In the genomic region with DNA sequence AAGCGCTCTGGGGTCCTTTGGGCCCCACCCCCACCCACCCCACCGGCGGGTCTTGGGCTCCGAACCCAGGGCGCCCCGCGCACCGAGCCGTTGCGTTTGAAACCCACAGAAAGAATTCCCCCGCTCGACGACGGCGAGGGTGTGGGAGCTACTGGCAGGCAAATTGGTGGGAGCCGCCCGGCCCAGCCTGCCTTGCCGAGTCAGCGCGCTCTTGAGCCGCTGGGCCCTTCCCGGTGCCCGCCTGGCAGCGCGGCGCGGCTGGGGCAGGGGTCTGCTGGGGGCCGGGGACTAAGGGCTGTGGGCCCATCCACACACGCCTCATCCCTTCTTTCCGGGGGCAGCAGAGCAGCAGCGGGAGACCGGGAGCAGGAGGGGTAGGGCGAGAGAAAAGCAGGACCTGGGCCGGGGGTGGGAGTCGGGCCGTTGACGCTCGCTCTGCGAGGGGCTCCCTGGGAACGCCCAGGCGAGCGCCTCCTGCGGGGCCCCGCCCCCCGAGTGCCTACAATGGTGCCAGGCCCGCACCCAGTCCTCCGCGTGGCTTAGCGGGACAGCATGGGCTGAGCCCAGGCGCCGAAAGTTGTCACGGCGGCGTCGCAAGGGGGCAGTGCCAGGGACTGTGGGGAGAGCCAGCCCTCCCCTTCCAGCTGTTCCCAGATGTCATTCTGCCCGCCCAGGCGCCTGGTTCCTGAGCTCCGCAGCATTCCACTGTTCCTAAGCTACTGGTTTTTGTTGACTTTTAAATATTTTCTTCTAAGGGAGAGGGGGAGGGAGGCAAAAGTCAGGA, we compare ENCODE assay signal across 27 cellular contexts. TPM values are rescaled to one million over a fixed set of nuclear protein-coding genes. Genes with fewer than 3 reads are reported as not detected.
DNase-seq lines count a peak whose midpoint lies in the region; ATAC-seq, FAIRE-seq and TF ChIP-seq lines count a peak whose summit lies in the region.
"Had no signal": no experiment of that assay in that cellular context is flagged by ENCODE, and none has a peak within 500 bp of the region (broad histone marks: within the 10 kb centered on the region; RNA-seq: fewer than 3 reads in every experiment).

A gene with protein sequence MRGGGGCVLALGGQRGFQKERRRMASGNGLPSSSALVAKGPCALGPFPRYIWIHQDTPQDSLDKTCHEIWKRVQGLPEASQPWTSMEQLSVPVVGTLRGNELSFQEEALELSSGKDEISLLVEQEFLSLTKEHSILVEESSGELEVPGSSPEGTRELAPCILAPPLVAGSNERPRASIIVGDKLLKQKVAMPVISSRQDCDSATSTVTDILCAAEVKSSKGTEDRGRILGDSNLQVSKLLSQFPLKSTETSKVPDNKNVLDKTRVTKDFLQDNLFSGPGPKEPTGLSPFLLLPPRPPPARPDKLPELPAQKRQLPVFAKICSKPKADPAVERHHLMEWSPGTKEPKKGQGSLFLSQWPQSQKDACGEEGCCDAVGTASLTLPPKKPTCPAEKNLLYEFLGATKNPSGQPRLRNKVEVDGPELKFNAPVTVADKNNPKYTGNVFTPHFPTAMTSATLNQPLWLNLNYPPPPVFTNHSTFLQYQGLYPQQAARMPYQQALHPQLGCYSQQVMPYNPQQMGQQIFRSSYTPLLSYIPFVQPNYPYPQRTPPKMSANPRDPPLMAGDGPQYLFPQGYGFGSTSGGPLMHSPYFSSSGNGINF (plus strand): TSS at position 78 of the 784 bp plus-strand sequence. CDS start 883 bp downstream, outside the sequence.

- no peak within 1 kb of the TSS for H3K9ac ChIP-seq in endodermal cell (ENCODE audit: extremely low read depth, low read length, poor library complexity, severe bottlenecking)
- H3K9ac ChIP-seq in keratinocyte (ENCODE audit: control insufficient read depth, extremely low read depth, insufficient read depth, low read length), result no peak within 1 kb of the TSS

- peaks cover 4% of the 10 kb centered on the region for H3K4me1 ChIP-seq in left ventricle myocardium inferior
- H3K4me1 ChIP-seq in right atrium auricular region, result peaks cover 0 to 8% of the 10 kb centered on the region in 2 donors
- no peaks in the 10 kb centered on the region for H3K4me1 ChIP-seq in endodermal cell (ENCODE audit: control insufficient read depth, insufficient read depth, low read length)
- no peaks in the 10 kb centered on the region for H3K4me1 ChIP-seq in keratinocyte (ENCODE audit: control insufficient read depth, extremely low read depth, insufficient read depth, low read length)
- H3K4me1 ChIP-seq: lower lobe of right lung, transverse colon had no signal

- CTCF ChIA-PET in T-cell (lab: Charles Lee), result no interaction called here

- H3K27ac Mint-ChIP-seq in endodermal cell, result no peak within 1 kb of the TSS
- no peak within 1 kb of the TSS for H3K27ac Mint-ChIP-seq in T-cell
- H3K27ac Mint-ChIP-seq: activated naive CD8-positive, alpha-beta T cell treated with anti-CD3 and anti-CD28 coated beads, Interleukin-2, amount 10 ng/mL, durations not matched to agents 7 days and 5 days; activated T-helper 1 cell treated with anti-CD3 and anti-CD28 coated beads, Interleukin-12 subunit alpha, Interleukin-12 subunit beta, Interleukin-2, Interleukin-4 antibody, amounts not matched to agents 30 ng/mL and 10 ng/mL and 1 ng/mL, durations not matched to agents 14 hours and 24 hours and 36 hours; dendritic cell treated with granulocyte-macrophage colony-stimulating factor and Interleukin-4, amounts not matched to agents 40 ng/mL and 50 ng/mL, for 4 days had no signal

- no peaks in the 10 kb centered on the region for H3K4me1 Mint-ChIP-seq in endodermal cell
- H3K4me1 Mint-ChIP-seq in T-cell, result no peaks in the 10 kb centered on the region
- H3K4me1 Mint-ChIP-seq: activated naive CD8-positive, alpha-beta T cell treated with anti-CD3 and anti-CD28 coated beads, Interleukin-2, amount 10 ng/mL, durations not matched to agents 7 days and 5 days had no signal

- 60 to 80% methylated on average over 37 to 58 of the region's 58 CpGs for WGBS in endodermal cell (ENCODE audit: insufficient coverage in 1 of 2, insufficient read length in 1 of 2), 2 experiments

- H3K9me3 ChIP-seq in left ventricle myocardium inferior (replicated peaks), result no peaks in the 10 kb centered on the region
- no peaks in the 10 kb centered on the region for H3K9me3 ChIP-seq in right atrium auricular region
- no peaks in the 10 kb centered on the region for H3K9me3 ChIP-seq in endodermal cell (ENCODE audit: control insufficient read depth, low read length)
- no peaks in the 10 kb centered on the region for H3K9me3 ChIP-seq in keratinocyte (ENCODE audit: control insufficient read depth, low read depth, low read length)
- H3K9me3 ChIP-seq: lower lobe of right lung, transverse colon had no signal

- H3K27me3 Mint-ChIP-seq in endodermal cell (ENCODE audit: insufficient read depth) (peaks cover 88% of the 10 kb centered on the region), T-cell (peaks cover 37 to 50% of the 10 kb centered on the region in 2 donors)

- no peak for TF ChIP-seq CTCF in left ventricle myocardium inferior (IDR thresholded peaks at IDR 0.05; ENCODE audit: borderline replicate concordance)
- no peak for TF ChIP-seq CTCF in right atrium auricular region (IDR thresholded peaks at IDR 0.05)
- peak; percentile 56 for TF ChIP-seq CTCF in endodermal cell (conservative IDR thresholded peaks at IDR 0.05)
- TF ChIP-seq CTCF in keratinocyte (optimal IDR thresholded peaks at IDR 0.05 in 1 of 3, IDR thresholded peaks at IDR 0.05 in 1 of 3, conservative IDR thresholded peaks at IDR 0.05 in 1 of 3; ENCODE audit: extremely low read depth in 1 of 3, insufficient read depth in 2 of 3, low read length in 3 of 3), result peak in 2 of 3 experiments; percentile 2 to 30

- no peaks in the 10 kb centered on the region for H3K79me2 ChIP-seq in keratinocyte (ENCODE audit: control insufficient read depth, insufficient read depth, low read length)

- H2AFZ ChIP-seq in keratinocyte (ENCODE audit: control insufficient read depth, low read length), result no peak within 1 kb of the TSS

- peak within 1 kb of the TSS; percentile 25 for H3K4me3 ChIP-seq in left ventricle myocardium inferior
- peak within 1 kb of the TSS in 1 of 2 donors; percentile 10 for H3K4me3 ChIP-seq in right atrium auricular region
- H3K4me3 ChIP-seq in endodermal cell (ENCODE audit: low read length), result no peak within 1 kb of the TSS
- H3K4me3 ChIP-seq in keratinocyte (ENCODE audit: control insufficient read depth in 2 of 3, extremely low read depth in 1 of 3, insufficient read depth in 2 of 3, low read depth in 1 of 3, low read length in 3 of 3), result no peak within 1 kb of the TSS
- H3K4me3 ChIP-seq: lower lobe of right lung, ovary, transverse colon had no signal

- no peak within 1 kb of the TSS for H3K4me2 ChIP-seq in keratinocyte (ENCODE audit: control insufficient read depth, extremely low read depth, insufficient read depth, low read depth, low read length)

- no peaks in the 10 kb centered on the region for H4K20me1 ChIP-seq in keratinocyte (ENCODE audit: control insufficient read depth, extremely low read depth, insufficient read depth, low read length)

- H3K36me3 Mint-ChIP-seq in endodermal cell (ENCODE audit: low read depth) (no peaks in the 10 kb centered on the region), T-cell (no peaks in the 10 kb centered on the region)
- H3K36me3 Mint-ChIP-seq: activated naive CD8-positive, alpha-beta T cell treated with anti-CD3 and anti-CD28 coated beads, Interleukin-2, amount 10 ng/mL, durations not matched to agents 7 days and 5 days had no signal

- POLR2A ChIA-PET in T-cell (lab: Charles Lee), result no interaction called here

- H3K27me3 ChIP-seq in left ventricle myocardium inferior (ENCODE audit: low read depth) (peaks cover 100% of the 10 kb centered on the region), right atrium auricular region (peaks cover 0 to 8% of the 10 kb centered on the region in 2 donors), endodermal cell (ENCODE audit: control insufficient read depth, insufficient read depth, low read length, poor library complexity, severe bottlenecking) (peaks cover 50% of the 10 kb centered on the region), keratinocyte (ENCODE audit: control insufficient read depth, extremely low read depth, insufficient read depth, low read length) (peaks cover 21% of the 10 kb centered on the region)
- H3K27me3 ChIP-seq: ovary had no signal

- dilution Hi-C loops in keratinocyte (cut with MboI; ENCODE audit: extremely low pct_ligation_motif_present, low sequenced_read_pairs), result no loop called here

- no peaks in the 10 kb centered on the region for H3K36me3 ChIP-seq in left ventricle myocardium inferior
- H3K36me3 ChIP-seq in right atrium auricular region, result no peaks in the 10 kb centered on the region
- H3K36me3 ChIP-seq in endodermal cell (ENCODE audit: control insufficient read depth, insufficient read depth, low read length), result no peaks in the 10 kb centered on the region
- H3K36me3 ChIP-seq in keratinocyte (ENCODE audit: control insufficient read depth in 2 of 2, extremely low read depth in 1 of 2, insufficient read depth in 2 of 2, low read length in 2 of 2), result no peaks in the 10 kb centered on the region
- H3K36me3 ChIP-seq: lower lobe of right lung, ovary, transverse colon had no signal

- no peaks in the 10 kb centered on the region for H3K9me1 ChIP-seq in keratinocyte (ENCODE audit: control insufficient read depth, extremely low read depth, insufficient read depth, low read length)

- ATAC-seq in T-cell (replicated peaks in 1 of 4), result no peak
- ATAC-seq in activated CD4-positive, CD25-positive, alpha-beta regulatory T cell treated with anti-CD3 and anti-CD28 coated beads, Interleukin-2, amount 50 U/mL, for 24 hours, result no peak
- ATAC-seq: stimulated activated naive CD8-positive, alpha-beta T cell treated with anti-CD3 and anti-CD28 coated beads, Interleukin-15, Interleukin-2, amounts not matched to agents 100 U/mL and 50 U/mL, for 24 hours had no signal

- no peak for FAIRE-seq in keratinocyte (lab: Jason Lieb, UNC)
- FAIRE-seq: bronchial epithelial cell, GM12892, H54 had no signal

- H3K9me3 Mint-ChIP-seq in endodermal cell, result no peaks in the 10 kb centered on the region
- H3K9me3 Mint-ChIP-seq in T-cell, result no peaks in the 10 kb centered on the region
- H3K9me3 Mint-ChIP-seq: activated naive CD8-positive, alpha-beta T cell treated with anti-CD3 and anti-CD28 coated beads, Interleukin-2, amount 10 ng/mL, durations not matched to agents 7 days and 5 days; activated T-helper 1 cell treated with anti-CD3 and anti-CD28 coated beads, Interleukin-12 subunit alpha, Interleukin-12 subunit beta, Interleukin-2, Interleukin-4 antibody, amounts not matched to agents 30 ng/mL and 10 ng/mL and 1 ng/mL, durations not matched to agents 14 hours and 24 hours and 36 hours; dendritic cell treated with granulocyte-macrophage colony-stimulating factor and Interleukin-4, amounts not matched to agents 40 ng/mL and 50 ng/mL, for 4 days had no signal

- intact Hi-C loops in left ventricle myocardium inferior (cut with micrococcal nuclease), result no loop called here

- no peak within 1 kb of the TSS for H3K27ac ChIP-seq in left ventricle myocardium inferior (replicated peaks)
- no peak within 1 kb of the TSS for H3K27ac ChIP-seq in right atrium auricular region
- H3K27ac ChIP-seq in endodermal cell (ENCODE audit: low read depth, low read length), result no peak within 1 kb of the TSS
- H3K27ac ChIP-seq in keratinocyte (ENCODE audit: control insufficient read depth, insufficient read depth, low read length), result no peak within 1 kb of the TSS
- H3K27ac ChIP-seq: epithelial cell of prostate, lower lobe of right lung, ovary, transverse colon had no signal

- H3K4me3 Mint-ChIP-seq in endodermal cell, result peak within 1 kb of the TSS; percentile 24
- no peak within 1 kb of the TSS for H3K4me3 Mint-ChIP-seq in T-cell
- H3K4me3 Mint-ChIP-seq: activated naive CD8-positive, alpha-beta T cell treated with anti-CD3 and anti-CD28 coated beads, Interleukin-2, amount 10 ng/mL, durations not matched to agents 7 days and 5 days; activated T-helper 1 cell treated with anti-CD3 and anti-CD28 coated beads, Interleukin-12 subunit alpha, Interleukin-12 subunit beta, Interleukin-2, Interleukin-4 antibody, amounts not matched to agents 30 ng/mL and 10 ng/mL and 1 ng/mL, durations not matched to agents 14 hours and 24 hours and 36 hours; dendritic cell treated with granulocyte-macrophage colony-stimulating factor and Interleukin-4, amounts not matched to agents 40 ng/mL and 50 ng/mL, for 4 days had no signal

- no peak for DNase-seq in left ventricle myocardium inferior
- no peak for DNase-seq in right atrium auricular region (ENCODE audit: low spot score)
- peak; percentile 77 for DNase-seq in endodermal cell
- no peak for DNase-seq in keratinocyte (ENCODE audit: low read depth, low spot score)
- DNase-seq in GM19240 (ENCODE audit: insufficient read length, low spot score), result no peak
- DNase-seq in middle frontal gyrus (ENCODE audit: extremely low spot score, low spot score), result no peak
- no peak for DNase-seq in T-cell
- DNase-seq: activated CD4-positive, alpha-beta T cell treated with anti-CD3 and anti-CD28 coated beads for 1 hour; activated naive CD8-positive, alpha-beta T cell treated with anti-CD3 and anti-CD28 coated beads, Interleukin-2, amount 10 ng/mL, durations not matched to agents 7 days and 5 days; foreskin melanocyte; IMR-90; lower lobe of right lung; NCI-H1694 treated with DMSO at 0.1 percent for 48 hours; NCI-H2227 treated with DMSO at 0.1 percent for 48 hours; ovary; stimulated activated CD4-positive, alpha-beta T cell treated with anti-CD3 and anti-CD28 coated beads, Interleukin-1b, Interleukin-23, amount 100 ng/mL, for 48 hours; stimulated activated naive CD8-positive, alpha-beta T cell treated with anti-CD3 and anti-CD28 coated beads, Interleukin-15, Interleukin-2, amounts not matched to agents 100 U/mL and 50 U/mL, for 24 hours; transverse colon had no signal

RNA-seq across cellular contexts. Expression of the gene that starts here (rescaled TPM):
- not detected for total RNA-seq in left ventricle myocardium inferior
- total RNA-seq in right atrium auricular region, result not detected
- total RNA-seq in endodermal cell, result under 1 TPM; 0.15 to 0.29 TPM
- 0.46 TPM for polyA plus RNA-seq in endodermal cell (2013, experiment 1 of 2)
- polyA plus RNA-seq in endodermal cell (2013, experiment 2 of 2), result 0.21 TPM
- polyA plus RNA-seq in keratinocyte, result 0.05 TPM in 1 of 3 replicates, not detected in the others
- not detected for polyA plus RNA-seq in keratinocyte (2011; ENCODE audit: low read depth)
- not detected in 2 replicates for polyA plus RNA-seq in keratinocyte (2011; cell fraction: cytosol; rRNA removed)
- not detected in 2 replicates for polyA plus RNA-seq in keratinocyte (2011; cell fraction: nucleus; rRNA removed)
- not detected in 2 replicates for polyA plus RNA-seq in keratinocyte (2012; ENCODE audit: low replicate concordance)
- polyA minus RNA-seq in keratinocyte, result not detected in 3 replicates
- polyA minus RNA-seq in keratinocyte (2011; cell fraction: cytosol; rRNA and poly(A)+ RNA removed), result not detected
- polyA minus RNA-seq in keratinocyte (2011; cell fraction: nucleus; rRNA and poly(A)+ RNA removed), result not detected in 2 replicates
- not detected for total RNA-seq in T-cell
- total RNA-seq: A172; activated naive CD8-positive, alpha-beta T cell treated with anti-CD3 and anti-CD28 coated beads, Interleukin-2, amount 10 ng/mL, durations not matched to agents 7 days and 5 days; activated T-helper 1 cell treated with anti-CD3 and anti-CD28 coated beads, Interleukin-12 subunit alpha, Interleukin-12 subunit beta, Interleukin-2, Interleukin-4 antibody, amounts not matched to agents 30 ng/mL and 10 ng/mL and 1 ng/mL, durations not matched to agents 14 hours and 24 hours and 36 hours; bronchial epithelial cell; IMR-90; lower lobe of right lung; myocyte; ovary; transverse colon had no signal
- polyA plus RNA-seq: IMR-90, ovary had no signal

Comparison
In these comparisons a context has a peak if more than half of its experiments do, and no peak if none do; other contexts are left out.
1. Peak in DNase-seq in endodermal cell; RNA of the gene not detected or under 1 TPM.
2. CTCF ChIP-seq: peak in endodermal cell (single experiment) and keratinocyte (2 of 3); none in left ventricle myocardium inferior (single experiment) and right atrium auricular region (0 of 2).